In genomic region chr13:27982361-27982760, GRCh38 we compare ENCODE assay signal across 33 cellular contexts. TPM values are rescaled to one million over a fixed set of nuclear protein-coding genes. Genes with fewer than 3 reads are reported as not detected.
"Had no signal": no experiment of that assay in that cellular context is flagged by ENCODE, and none has a peak within 500 bp of the region (broad histone marks: within the 10 kb centered on the region; RNA-seq: fewer than 3 reads in every experiment).

No MANE protein-coding gene starts in this region.

- DNase-seq: colonic mucosa; cortex of kidney; effector CD8-positive, alpha-beta T cell; effector memory CD8-positive, alpha-beta T cell; endodermal cell; erythroblast; esophagus squamous epithelium; foreskin fibroblast; foreskin melanocyte; gastrocnemius medialis; glutamatergic neuron; head of caudate nucleus; heart right ventricle; hypothalamus; immature natural killer cell; left cardiac atrium; left lung; left ventricle myocardium superior; lower lobe of right lung; mesenchymal stem cell; midbrain had no signal

- H3K4me1 ChIP-seq: colonic mucosa had no signal

- H3K9me3 ChIP-seq: colonic mucosa, esophagus squamous epithelium, gastrocnemius medialis, heart right ventricle, left lung, lower lobe of right lung had no signal

- H3K27ac Mint-ChIP-seq: dendritic cell treated with granulocyte-macrophage colony-stimulating factor and Interleukin-4, amounts not matched to agents 40 ng/mL and 50 ng/mL, for 4 days; effector memory CD8-positive, alpha-beta T cell; endodermal cell; immature natural killer cell had no signal

- H3K9me3 Mint-ChIP-seq: dendritic cell treated with granulocyte-macrophage colony-stimulating factor and Interleukin-4, amounts not matched to agents 40 ng/mL and 50 ng/mL, for 4 days; effector memory CD8-positive, alpha-beta T cell; endodermal cell had no signal

- FAIRE-seq: endometrium had no signal

- H3K27ac ChIP-seq: colonic mucosa, epithelial cell of prostate, esophagus squamous epithelium, gastrocnemius medialis, heart right ventricle, left lung, lower lobe of right lung had no signal

- H3K4me3 ChIP-seq: colonic mucosa, esophagus squamous epithelium, gastrocnemius medialis, heart right ventricle, left lung, lower lobe of right lung had no signal

- H3K36me3 ChIP-seq: colonic mucosa, esophagus squamous epithelium, gastrocnemius medialis, heart right ventricle, left lung, lower lobe of right lung had no signal

- H3K4me3 Mint-ChIP-seq: dendritic cell treated with granulocyte-macrophage colony-stimulating factor and Interleukin-4, amounts not matched to agents 40 ng/mL and 50 ng/mL, for 4 days; effector memory CD8-positive, alpha-beta T cell; endodermal cell; immature natural killer cell had no signal

RNA-seq across cellular contexts. Expression of gene URAD, which starts 6.1 kb away (rescaled TPM):
- total RNA-seq: chondrocyte, dermis microvascular lymphatic vessel endothelial cell, endodermal cell, esophagus mucosa, esophagus squamous epithelium, gastrocnemius medialis, glomerular endothelial cell, heart right ventricle, kidney epithelial cell, left cardiac atrium, left lung, left ventricle myocardium superior, lower leg skin, lower lobe of right lung, lung microvascular endothelial cell, mononuclear cell, mucosa of gallbladder had no signal
- polyA plus RNA-seq: immature natural killer cell had no signal

RNA-seq across cellular contexts. Expression of gene CDX2, which starts 13.2 kb away (rescaled TPM):
- total RNA-seq: chondrocyte, dermis microvascular lymphatic vessel endothelial cell, endodermal cell, esophagus mucosa, esophagus squamous epithelium, glomerular endothelial cell, heart right ventricle, kidney epithelial cell, left cardiac atrium, left lung, left ventricle myocardium superior, lower leg skin, lower lobe of right lung, lung microvascular endothelial cell, mononuclear cell had no signal
- polyA plus RNA-seq: heart right ventricle, immature natural killer cell had no signal
